In the genomic region with DNA sequence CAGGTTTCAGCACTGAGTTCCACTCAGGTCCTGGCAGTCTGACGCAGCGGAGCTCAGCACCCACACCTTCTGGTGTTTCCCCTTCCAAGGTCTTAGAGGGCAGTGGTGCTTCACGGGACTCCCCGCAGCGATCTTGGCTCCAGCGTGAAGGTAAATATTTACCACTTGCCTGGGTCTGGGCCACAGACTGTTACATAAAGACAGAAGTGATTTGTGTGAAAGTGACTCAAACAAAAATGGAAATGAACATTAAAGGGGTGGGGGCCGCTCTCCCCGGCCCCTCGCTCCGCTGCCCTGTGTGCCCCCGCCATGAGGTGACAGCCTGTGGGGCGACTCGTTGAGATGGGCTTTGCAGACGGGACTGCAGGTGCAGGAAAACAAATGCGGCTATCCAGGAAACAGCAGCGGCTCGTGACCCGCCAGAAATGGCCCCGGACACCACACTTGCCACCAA, we compare ENCODE assay signal across 18 cellular contexts. TPM values are rescaled to one million over a fixed set of nuclear protein-coding genes. Genes with fewer than 3 reads are reported as not detected.
A peak's percentile ranks its signal among the peaks of the same experiment; 100 is the strongest.
DNase-seq lines count a peak whose midpoint lies in the region; TF ChIP-seq lines count a peak whose summit lies in the region.
"Had no signal": no experiment of that assay in that cellular context is flagged by ENCODE, and none has a peak within 500 bp of the region (broad histone marks: within the 10 kb centered on the region; RNA-seq: fewer than 3 reads in every experiment).

No MANE protein-coding gene starts in this region.

- H3K27me3 ChIP-seq in vagina = no peaks in the 10 kb centered on the region
- H3K27me3 ChIP-seq: suprapubic skin had no signal

- H3K9me3 ChIP-seq in vagina = no peaks in the 10 kb centered on the region
- H3K9me3 ChIP-seq: suprapubic skin had no signal

- no peak for TF ChIP-seq CTCF in vagina (IDR thresholded peaks at IDR 0.05)

- H3K36me3 ChIP-seq in vagina = no peaks in the 10 kb centered on the region

- intact Hi-C loops in vagina (cut with DNase I) = no loop called here

- no peak for TF ChIP-seq POLR2A in vagina (IDR thresholded peaks at IDR 0.05)

- no peak overlapping the region for H3K4me3 ChIP-seq in vagina
- H3K4me3 ChIP-seq: left ventricle myocardium inferior, suprapubic skin had no signal

- peaks cover 9% of the 10 kb centered on the region for H3K4me1 ChIP-seq in vagina
- H3K4me1 ChIP-seq: left ventricle myocardium inferior, suprapubic skin had no signal

- peak; percentile 30 for DNase-seq in activated CD8-positive, alpha-beta memory T cell treated with anti-CD3 and anti-CD28 coated beads for 24 hours
- no peak for DNase-seq in activated CD8-positive, alpha-beta memory T cell treated with anti-CD3 and anti-CD28 coated beads, Interleukin-2, amount 50 U/mL, for 4 hours
- peak; percentile 69 for DNase-seq in NCI-H2171 treated with DMSO at 0.1 percent for 48 hours (lab: John Stamatoyannopoulos, UW)
- peak; percentile 46 for DNase-seq in kidney tubule cell (ENCODE audit: low spot score)
- peak; percentile 49 to 54 for DNase-seq in vagina (ENCODE audit: extremely low spot score in 2 of 2)
- no peak for DNase-seq in anterior cingulate cortex (lab: John Stamatoyannopoulos, UW)
- no peak for DNase-seq in HCEC 1CT
- no peak for DNase-seq in epidermal melanocyte (ENCODE audit: insufficient read length, low spot score)
- DNase-seq: activated CD4-positive, alpha-beta T cell treated with anti-CD3 and anti-CD28 coated beads, Interleukin-2, amount 10 ng/mL, durations not matched to agents 24 days and 14 days; activated naive CD8-positive, alpha-beta T cell treated with anti-CD3 and anti-CD28 coated beads, Interleukin-2, amount 10 ng/mL, durations not matched to agents 7 days and 5 days; activated T-cell treated with anti-CD3 and anti-CD28 coated beads, Interleukin-2, amount 50 U/mL, for 72 hours; Calu3; effector memory CD4-positive, alpha-beta T cell; IMR-90; left ventricle myocardium inferior; SIG-M5; T-helper 9 cell had no signal

- no peak overlapping the region for H3K27ac ChIP-seq in vagina
- H3K27ac ChIP-seq: left ventricle myocardium inferior, suprapubic skin had no signal

RNA-seq across cellular contexts. Expression of a gene that starts 55.0 kb away (rescaled TPM):
- total RNA-seq in vagina = 4.7 TPM

Comparison
In these comparisons a context has a peak if more than half of its experiments do, and no peak if none do; other contexts are left out.
1. DNase-seq: peak in activated CD8-positive, alpha-beta memory T cell treated with anti-CD3 and anti-CD28 coated beads for 24 hours (single experiment), NCI-H2171 treated with DMSO at 0.1 percent for 48 hours (single experiment), kidney tubule cell (single experiment) and vagina (2 of 2); none in activated CD8-positive, alpha-beta memory T cell treated with anti-CD3 and anti-CD28 coated beads, Interleukin-2, amount 50 U/mL, for 4 hours (single experiment), anterior cingulate cortex (0 of 58), HCEC 1CT (single experiment) and epidermal melanocyte (single experiment).